Comparison of ENCODE assay signal across 25 cellular contexts in genomic region chr4:156193116-156193515, GRCh38.
DNase-seq lines count a peak whose midpoint lies in the region; ATAC-seq and TF ChIP-seq lines count a peak whose summit lies in the region.
"Had no signal": no experiment of that assay in that cellular context is flagged by ENCODE, and none has a peak within 500 bp of the region (broad histone marks: within the 10 kb centered on the region; RNA-seq: fewer than 3 reads in every experiment).

No MANE protein-coding gene starts in this region.

- no peak overlapping the region for H3K9ac ChIP-seq in mammary epithelial cell (ENCODE audit: insufficient read depth, low read length)
- H3K9ac ChIP-seq in adipocyte (ENCODE audit: low read length) = no peak overlapping the region

- no peaks in the 10 kb centered on the region for H3K27me3 ChIP-seq in mammary epithelial cell (ENCODE audit: insufficient read depth, low read length)
- no peaks in the 10 kb centered on the region for H3K27me3 ChIP-seq in adipocyte (replicated peaks; ENCODE audit: control insufficient read depth, insufficient read depth, low read length)
- H3K27me3 ChIP-seq: MG63, thyroid gland had no signal

- no peaks in the 10 kb centered on the region for H3K4me1 ChIP-seq in mammary epithelial cell (ENCODE audit: insufficient read depth, low read length)
- H3K4me1 ChIP-seq in adipocyte (ENCODE audit: control insufficient read depth, insufficient read depth, low read length) = peaks cover 3% of the 10 kb centered on the region
- H3K4me1 ChIP-seq: thyroid gland had no signal

- in situ Hi-C loops in mammary epithelial cell (cut with MboI; ENCODE audit: low sequenced_read_pairs in 2 of 2) = no loop called here

- H3K9me3 Mint-ChIP-seq in MCF 10A (ENCODE audit: unreplicated experiment) = no peaks in the 10 kb centered on the region
- H3K9me3 Mint-ChIP-seq: activated naive CD4-positive, alpha-beta T cell treated with anti-CD3 and anti-CD28 coated beads, Interleukin-2, amount 10 ng/mL, durations not matched to agents 7 days and 5 days; stimulated activated naive CD8-positive, alpha-beta T cell treated with anti-CD3 and anti-CD28 coated beads, Interleukin-15, Interleukin-2, amounts not matched to agents 100 ng/mL and 50 ng/mL, for 24 hours had no signal

- no peaks in the 10 kb centered on the region for H3K36me3 ChIP-seq in mammary epithelial cell (ENCODE audit: insufficient read depth, low read length)
- no peaks in the 10 kb centered on the region for H3K36me3 ChIP-seq in adipocyte (ENCODE audit: control insufficient read depth, insufficient read depth, low read length, severe bottlenecking)
- H3K36me3 ChIP-seq: MG63, thyroid gland had no signal

- no peaks in the 10 kb centered on the region for H3K27me3 Mint-ChIP-seq in MCF 10A (ENCODE audit: insufficient read depth, unreplicated experiment)
- H3K27me3 Mint-ChIP-seq: activated CD4-positive, alpha-beta T cell treated with anti-CD3 and anti-CD28 coated beads for 36 hours; activated naive CD4-positive, alpha-beta T cell treated with anti-CD3 and anti-CD28 coated beads, Interleukin-2, amount 10 ng/mL, durations not matched to agents 7 days and 5 days; B cell; IgD-negative memory B cell; stimulated activated naive CD8-positive, alpha-beta T cell treated with anti-CD3 and anti-CD28 coated beads, Interleukin-15, Interleukin-2, amounts not matched to agents 100 ng/mL and 50 ng/mL, for 24 hours had no signal

- 61% methylated on average over 2 of the region's 2 CpGs for WGBS in mammary epithelial cell (ENCODE audit: low coverage, missing lambda C conversion rate)

- CTCF ChIA-PET in MCF 10A (lab: Yijun Ruan, JAX) (no interaction called here), mammary epithelial cell (lab: Charles Lee; ENCODE audit: low non-redundant PET) (no interaction called here)

- H4K20me1 ChIP-seq in mammary epithelial cell (ENCODE audit: insufficient read depth, low read length) = no peaks in the 10 kb centered on the region

- no peak overlapping the region for H3K4me3 Mint-ChIP-seq in MCF 10A (ENCODE audit: unreplicated experiment)
- H3K4me3 Mint-ChIP-seq: activated CD4-positive, alpha-beta T cell treated with anti-CD3 and anti-CD28 coated beads for 36 hours; activated naive CD4-positive, alpha-beta T cell treated with anti-CD3 and anti-CD28 coated beads, Interleukin-2, amount 10 ng/mL, durations not matched to agents 7 days and 5 days; activated T-cell treated with anti-CD3 and anti-CD28 coated beads, Interleukin-2, amount 50 U/mL, for 4 hours; B cell; IgD-negative memory B cell; stimulated activated naive CD8-positive, alpha-beta T cell treated with anti-CD3 and anti-CD28 coated beads, Interleukin-15, Interleukin-2, amounts not matched to agents 100 ng/mL and 50 ng/mL, for 24 hours had no signal

- no peaks in the 10 kb centered on the region for H3K36me3 Mint-ChIP-seq in MCF 10A (ENCODE audit: insufficient read depth, unreplicated experiment)
- H3K36me3 Mint-ChIP-seq: activated naive CD4-positive, alpha-beta T cell treated with anti-CD3 and anti-CD28 coated beads, Interleukin-2, amount 10 ng/mL, durations not matched to agents 7 days and 5 days; IgD-negative memory B cell had no signal

- no peak overlapping the region for H2AFZ ChIP-seq in mammary epithelial cell (ENCODE audit: low read depth, low read length)

- no peak overlapping the region for H3K4me2 ChIP-seq in mammary epithelial cell (ENCODE audit: insufficient read depth, low read depth, low read length)

- H3K27ac ChIP-seq in mammary epithelial cell (ENCODE audit: insufficient read depth, low read depth, low read length) = no peak overlapping the region
- H3K27ac ChIP-seq: thyroid gland had no signal

- dilution Hi-C loops in mammary epithelial cell (cut with HindIII; ENCODE audit: low sequenced_read_pairs) = no loop called here

- TF ChIP-seq CTCF in MCF 10A (IDR thresholded peaks at IDR 0.05; ENCODE audit: unreplicated experiment) = no peak
- no peak for TF ChIP-seq CTCF in mammary epithelial cell (conservative IDR thresholded peaks at IDR 0.05 in 1 of 2, IDR thresholded peaks at IDR 0.05 in 1 of 2; ENCODE audit: extremely low read depth in 1 of 2, insufficient read depth in 1 of 2, low read depth in 1 of 2, low read length in 2 of 2)

- H3K27ac Mint-ChIP-seq in MCF 10A (ENCODE audit: low read depth, unreplicated experiment) = no peak overlapping the region
- H3K27ac Mint-ChIP-seq: activated CD4-positive, alpha-beta T cell treated with anti-CD3 and anti-CD28 coated beads for 36 hours; activated naive CD4-positive, alpha-beta T cell treated with anti-CD3 and anti-CD28 coated beads, Interleukin-2, amount 10 ng/mL, durations not matched to agents 7 days and 5 days; B cell; IgD-negative memory B cell; stimulated activated naive CD8-positive, alpha-beta T cell treated with anti-CD3 and anti-CD28 coated beads, Interleukin-15, Interleukin-2, amounts not matched to agents 100 ng/mL and 50 ng/mL, for 24 hours had no signal

- H3K4me3 ChIP-seq in mammary epithelial cell (replicated peaks in 1 of 3; ENCODE audit: insufficient read depth in 1 of 3, low read depth in 2 of 3, low read length in 3 of 3) (no peak overlapping the region), adipocyte (ENCODE audit: low read length) (no peak overlapping the region)
- H3K4me3 ChIP-seq: MG63, thyroid gland had no signal

- H3K9me3 ChIP-seq in mammary epithelial cell (replicated peaks; ENCODE audit: insufficient read depth, low read length) (no peaks in the 10 kb centered on the region), adipocyte (ENCODE audit: control insufficient read depth, low read length) (no peaks in the 10 kb centered on the region)
- H3K9me3 ChIP-seq: MG63, thyroid gland had no signal

- POLR2A ChIA-PET in MCF 10A (lab: Yijun Ruan, JAX) = no interaction called here

- peaks cover 16% of the 10 kb centered on the region for H3K4me1 Mint-ChIP-seq in MCF 10A (ENCODE audit: insufficient read depth, unreplicated experiment)
- H3K4me1 Mint-ChIP-seq: activated CD4-positive, alpha-beta T cell treated with anti-CD3 and anti-CD28 coated beads for 36 hours; activated naive CD4-positive, alpha-beta T cell treated with anti-CD3 and anti-CD28 coated beads, Interleukin-2, amount 10 ng/mL, durations not matched to agents 7 days and 5 days; B cell; IgD-negative memory B cell had no signal

- no peak for ATAC-seq in GM18909 (IDR thresholded peaks at IDR 0.05; ENCODE audit: poor library complexity, unreplicated experiment)
- ATAC-seq: activated CD4-positive, alpha-beta T cell treated with anti-CD3 and anti-CD28 coated beads for 36 hours; activated T-cell treated with anti-CD3 and anti-CD28 coated beads, Interleukin-2, amount 50 U/mL, for 4 hours; esophagus mucosa had no signal

- DNase-seq in MCF 10A (ENCODE audit: unreplicated experiment) (peak; percentile 10), mammary epithelial cell (no peak), adipocyte (ENCODE audit: low read depth) (peak; percentile 66), left kidney (ENCODE audit: low read depth, low spot score) (peak; percentile 80), NOMO-1 treated with dmso at 0.1 percent for 144 hours (lab: John Stamatoyannopoulos, UW; ENCODE audit: unreplicated experiment) (no peak), NCI-H526 treated with DMSO at 0.1 percent for 48 hours (lab: John Stamatoyannopoulos, UW) (no peak)
- no peak for DNase-seq in activated effector memory CD4-positive, alpha-beta T cell treated with anti-CD3 and anti-CD28 coated beads, Interleukin-2, amount 50 U/mL, for 16 hours
- DNase-seq: activated CD4-positive, alpha-beta T cell treated with anti-CD3 and anti-CD28 coated beads for 36 hours; activated naive CD4-positive, alpha-beta T cell treated with anti-CD3 and anti-CD28 coated beads, Interleukin-2, amount 10 ng/mL, durations not matched to agents 7 days and 5 days; activated T-cell treated with anti-CD3 and anti-CD28 coated beads, Interleukin-2, amount 50 U/mL, for 4 hours; aorta; effector CD4-positive, alpha-beta T cell; islet precursor cell; MG63; NCI-H1436 treated with DMSO at 0.1 percent for 48 hours; retina; Right ventricle myocardium superior; stimulated activated CD4-positive, alpha-beta T cell treated with anti-CD3 and anti-CD28 coated beads, Interleukin-12 subunit alpha, Interleukin-12 subunit beta, amount 100 ng/mL, for 4 hours; stimulated activated CD4-positive, alpha-beta T cell treated with anti-CD3 and anti-CD28 coated beads, Interleukin-4, amount 100 ng/mL, for 4 hours had no signal

- no peaks in the 10 kb centered on the region for H3K79me2 ChIP-seq in mammary epithelial cell (ENCODE audit: insufficient read depth, low read length)

- intact Hi-C loops in MCF 10A (cut with micrococcal nuclease) = no loop called here
- intact Hi-C loops in mammary epithelial cell (cut with micrococcal nuclease) = no loop called here

- BruUV-seq in MCF 10A (replicated peaks; lab: Mats Ljungman, UMichigan) (no TSS peak), mammary epithelial cell (replicated peaks; lab: Mats Ljungman, UMichigan) (no TSS peak)

Comparison
In these comparisons a context has a peak if more than half of its experiments do, and no peak if none do; other contexts are left out.
1. DNase-seq: peak in MCF 10A (single experiment), adipocyte (single experiment) and left kidney (single experiment); none in mammary epithelial cell (single experiment), activated effector memory CD4-positive, alpha-beta T cell treated with anti-CD3 and anti-CD28 coated beads, Interleukin-2, amount 50 U/mL, for 16 hours (single experiment), NOMO-1 treated with dmso at 0.1 percent for 144 hours (single experiment) and NCI-H526 treated with DMSO at 0.1 percent for 48 hours (single experiment).